In the genomic region with DNA sequence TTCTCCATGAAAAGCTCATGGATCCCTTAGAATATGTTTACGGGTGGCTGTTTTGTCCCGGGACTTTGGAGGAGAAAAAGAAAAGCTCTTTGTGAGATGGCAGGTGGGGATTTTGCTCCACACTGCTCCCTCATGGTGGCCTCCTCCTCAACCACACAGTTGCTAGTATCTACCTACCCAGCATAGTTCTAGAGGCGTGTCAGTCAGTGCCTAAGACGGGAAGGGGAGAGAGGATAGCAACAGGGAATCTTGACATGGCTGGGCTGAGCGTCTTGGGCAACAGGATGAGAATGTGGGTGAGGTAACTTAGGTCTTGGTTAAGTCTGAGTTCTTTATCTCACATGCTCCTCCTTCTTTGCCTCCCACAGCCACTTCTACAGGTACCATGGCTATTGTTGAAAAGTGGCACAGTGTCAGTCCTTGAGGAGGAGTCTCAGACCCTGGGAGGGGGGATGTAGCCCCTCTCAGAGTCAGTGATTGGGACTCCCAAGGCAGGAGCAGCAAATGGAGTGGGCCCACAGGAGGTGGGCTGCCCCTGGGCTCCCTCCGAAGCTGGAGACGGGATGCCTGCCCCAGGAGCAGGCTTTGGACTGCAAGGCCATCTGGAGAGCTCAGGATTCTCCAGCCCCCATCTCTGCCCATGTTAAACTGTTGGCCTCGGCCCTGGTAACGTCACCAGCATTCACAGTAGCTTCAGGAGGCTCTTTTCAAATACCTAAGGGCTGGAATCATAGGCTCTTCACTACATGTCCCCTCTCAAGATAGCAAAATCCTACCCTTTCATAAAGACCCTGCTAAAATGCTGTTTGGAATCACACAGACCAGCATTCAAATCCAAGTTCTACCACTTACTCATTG, we compare ENCODE assay signal across 21 cellular contexts.
A peak's percentile ranks its signal among the peaks of the same experiment; 100 is the strongest.
DNase-seq lines count a peak whose midpoint lies in the region; ATAC-seq and TF ChIP-seq lines count a peak whose summit lies in the region.
"Had no signal": no experiment of that assay in that cellular context is flagged by ENCODE, and none has a peak within 500 bp of the region (broad histone marks: within the 10 kb centered on the region; RNA-seq: fewer than 3 reads in every experiment).

No MANE protein-coding gene starts in this region.

- H3K27me3 ChIP-seq in Loucy (ENCODE audit: insufficient read depth, low read length, poor library complexity, severe bottlenecking) (no peaks in the 10 kb centered on the region), esophagus muscularis mucosa (no peaks in the 10 kb centered on the region), rectal smooth muscle tissue (ENCODE audit: control insufficient read depth, insufficient read depth, low read length) (no peaks in the 10 kb centered on the region)
- H3K27me3 ChIP-seq: cardiac muscle cell, vagina had no signal

- H3K9ac ChIP-seq in Loucy (ENCODE audit: low read depth, low read length, poor library complexity, severe bottlenecking), result no peak overlapping the region
- no peak overlapping the region for H3K9ac ChIP-seq in rectal smooth muscle tissue (ENCODE audit: low read length)

- no peaks in the 10 kb centered on the region for H4K20me1 ChIP-seq in Loucy (ENCODE audit: insufficient read depth, low read length, poor library complexity, severe bottlenecking)

- DNase-seq in esophagus muscularis mucosa (ENCODE audit: extremely low spot score) (peak; percentile 75), NCI-H1048 (lab: John Stamatoyannopoulos, UW) (no peak)
- DNase-seq: activated B cell treated with CpG ODN at 0.5 μM for 24 hours; activated naive CD8-positive, alpha-beta T cell treated with anti-CD3 and anti-CD28 coated beads, Interleukin-2, amount 50 U/mL, for 24 hours; CD8-positive, alpha-beta memory T cell; DMS79 treated with DMSO at 0.1 percent for 48 hours; effector CD4-positive, alpha-beta T cell; NCI-H1105; NCI-H69; nucleus accumbens; stimulated activated CD4-positive, alpha-beta T cell treated with anti-CD3 and anti-CD28 coated beads, Interleukin-2, amount 100 ng/mL, for 24 hours; stimulated activated naive CD8-positive, alpha-beta T cell treated with anti-CD3 and anti-CD28 coated beads, Interleukin-15, amount 100 ng/mL, for 72 hours had no signal

- no peaks in the 10 kb centered on the region for H3F3A ChIP-seq in Loucy (ENCODE audit: low read depth)

- H3K9me3 ChIP-seq in Loucy (ENCODE audit: insufficient read depth, low read depth, low read length) (no peaks in the 10 kb centered on the region), esophagus muscularis mucosa (no peaks in the 10 kb centered on the region)
- H3K9me3 ChIP-seq: vagina had no signal

- no peaks in the 10 kb centered on the region for H3K4me1 ChIP-seq in Loucy (ENCODE audit: insufficient read depth, low read length, poor library complexity, severe bottlenecking)
- H3K4me1 ChIP-seq in esophagus muscularis mucosa, result peaks cover 9 to 51% (median 27%) of the 10 kb centered on the region in 4 donors
- H3K4me1 ChIP-seq in rectal smooth muscle tissue (ENCODE audit: control insufficient read depth, insufficient read depth, low read length), result peaks cover 20% of the 10 kb centered on the region
- H3K4me1 ChIP-seq: vagina had no signal

- H3K27ac ChIP-seq in esophagus muscularis mucosa (replicated peaks in 1 of 4) (peak overlapping the region in 2 of 4 donors; percentile 31 to 59), rectal smooth muscle tissue (ENCODE audit: low read depth, low read length) (peak overlapping the region; percentile 72)
- H3K27ac ChIP-seq: cardiac muscle cell, vagina had no signal

- H2AFZ ChIP-seq in Loucy (ENCODE audit: low read length), result no peak overlapping the region

- intact Hi-C loops in esophagus muscularis mucosa (cut with DNase I), result no loop called here

- peak; percentile 18 for TF ChIP-seq CTCF in GM12873 (IDR thresholded peaks at IDR 0.05; ENCODE audit: insufficient read depth, low read depth, low read length, missing control alignments)
- TF ChIP-seq CTCF in Loucy (conservative IDR thresholded peaks at IDR 0.05; ENCODE audit: low read length), result peak; percentile 38
- no peak for TF ChIP-seq CTCF in esophagus muscularis mucosa (IDR thresholded peaks at IDR 0.05)

- H3K4me2 ChIP-seq in Loucy (ENCODE audit: low read depth, low read length, poor library complexity, severe bottlenecking), result no peak overlapping the region

- no peaks in the 10 kb centered on the region for H3K79me2 ChIP-seq in Loucy (ENCODE audit: insufficient read depth, low read length)

- WGBS in esophagus muscularis mucosa, result 83% methylated on average over 9 of the region's 9 CpGs

- no peaks in the 10 kb centered on the region for H3K9me2 ChIP-seq in Loucy (replicated peaks; ENCODE audit: low read depth, low read length)

- no peak for TF ChIP-seq EP300 in esophagus muscularis mucosa (IDR thresholded peaks at IDR 0.05)

- no peak for TF ChIP-seq POLR2A in esophagus muscularis mucosa (IDR thresholded peaks at IDR 0.05; ENCODE audit: low read depth)

- H3K36me3 ChIP-seq in Loucy (ENCODE audit: insufficient read depth, low read length), result no peaks in the 10 kb centered on the region
- no peaks in the 10 kb centered on the region for H3K36me3 ChIP-seq in esophagus muscularis mucosa
- no peaks in the 10 kb centered on the region for H3K36me3 ChIP-seq in rectal smooth muscle tissue (ENCODE audit: control insufficient read depth, insufficient read depth, low read length)
- H3K36me3 ChIP-seq: cardiac muscle cell, vagina had no signal

- ATAC-seq in GM21529 (IDR thresholded peaks at IDR 0.05; ENCODE audit: unreplicated experiment), result no peak
- ATAC-seq in GM19467 (IDR thresholded peaks at IDR 0.05; ENCODE audit: unreplicated experiment), result no peak
- ATAC-seq: activated naive CD8-positive, alpha-beta T cell treated with anti-CD3 and anti-CD28 coated beads, Interleukin-2, amount 50 U/mL, for 24 hours; activated T-helper 17 cell treated with anti-CD3 and anti-CD28 coated beads, Interleukin-2, amount 50 U/mL, for 72 hours; sciatic nerve; stimulated activated naive CD8-positive, alpha-beta T cell treated with anti-CD3 and anti-CD28 coated beads, Interleukin-15, amount 100 ng/mL, for 72 hours had no signal

- H3K4me3 ChIP-seq in Loucy (ENCODE audit: low read length, poor library complexity, severe bottlenecking), result no peak overlapping the region
- no peak overlapping the region for H3K4me3 ChIP-seq in esophagus muscularis mucosa
- H3K4me3 ChIP-seq in rectal smooth muscle tissue (ENCODE audit: low read length), result no peak overlapping the region
- H3K4me3 ChIP-seq: cardiac muscle cell, vagina had no signal

Comparison
In these comparisons a context has a peak if more than half of its experiments do, and no peak if none do; other contexts are left out.
1. CTCF ChIP-seq: peak in GM12873 (single experiment) and Loucy (single experiment); none in esophagus muscularis mucosa (0 of 3).